8 cellular contexts compared by ENCODE assay signal in the genomic region with DNA sequence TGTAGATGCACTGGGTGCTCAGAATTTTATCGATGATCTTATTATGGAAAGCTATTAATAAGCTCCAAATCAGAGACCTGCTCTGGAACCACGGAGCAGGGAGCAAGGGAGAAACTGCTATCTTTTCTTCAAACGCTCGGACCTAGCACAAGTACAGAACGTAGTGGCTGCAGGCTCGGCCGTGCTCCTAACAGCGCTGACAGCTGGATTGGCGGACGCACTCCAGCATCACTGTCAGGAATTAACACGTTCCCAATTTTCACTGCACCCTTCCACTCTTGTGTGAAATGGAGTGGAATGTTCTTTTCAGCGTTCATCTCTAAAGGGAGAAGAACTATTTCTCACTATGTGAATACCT.
DNase-seq lines count a peak whose midpoint lies in the region; ATAC-seq lines count a peak whose summit lies in the region.

No MANE protein-coding gene starts in this region.

- H3K27ac Mint-ChIP-seq in activated T-helper 2 cell treated with anti-CD3 and anti-CD28 coated beads, Interferon-gamma antibody, Interleukin-2, Interleukin-4, amounts not matched to agents 10 μg/mL and 5 μg/mL and 100 μg/mL, durations not matched to agents 14 hours and 24 hours and 36 hours, result no peak overlapping the region

- H3K27me3 Mint-ChIP-seq in activated T-helper 2 cell treated with anti-CD3 and anti-CD28 coated beads, Interferon-gamma antibody, Interleukin-2, Interleukin-4, amounts not matched to agents 10 μg/mL and 5 μg/mL and 100 μg/mL, durations not matched to agents 14 hours and 24 hours and 36 hours (ENCODE audit: low read depth), result peaks cover 49% of the 10 kb centered on the region

- intact Hi-C loops in Right ventricle myocardium superior (cut with DNase I) (loop anchor here (10.0 kb wide), 1 partner anchor 618 kb away; no protein-coding TSS in a partner anchor), Right ventricle myocardium inferior (cut with DNase I) (loop anchor here (10.0 kb wide), 1 partner anchor 182 kb away; no protein-coding TSS in a partner anchor), right cardiac atrium (cut with DNase I) (loop anchor here in 2 of 4 donors (10.0 kb wide), 1 partner anchor 618 kb away; no protein-coding TSS in a partner anchor), sciatic nerve (cut with DNase I) (no loop called here)
- intact Hi-C loops in activated T-helper 2 cell treated with anti-CD3 and anti-CD28 coated beads, Interferon-gamma antibody, Interleukin-2, Interleukin-4, amounts not matched to agents 10 μg/mL and 5 μg/mL and 100 μg/mL, durations not matched to agents 14 hours and 24 hours and 36 hours (cut with micrococcal nuclease), result loop anchor here (2.0 to 5.0 kb wide), 2 partner anchors 169 to 186 kb away; no protein-coding TSS in a partner anchor

- H3K27me3 ChIP-seq in right cardiac atrium (ENCODE audit: control insufficient read depth, insufficient read depth), result no peaks in the 10 kb centered on the region

- H3K36me3 Mint-ChIP-seq in activated T-helper 2 cell treated with anti-CD3 and anti-CD28 coated beads, Interferon-gamma antibody, Interleukin-2, Interleukin-4, amounts not matched to agents 10 μg/mL and 5 μg/mL and 100 μg/mL, durations not matched to agents 14 hours and 24 hours and 36 hours (ENCODE audit: low read depth), result no peaks in the 10 kb centered on the region

- DNase-seq in Right ventricle myocardium superior (no peak), Right ventricle myocardium inferior (ENCODE audit: missing footprints) (no peak), right cardiac atrium (peak in 1 of 3 donors; percentile 51), sciatic nerve (ENCODE audit: low spot score) (no peak)
- no peak for DNase-seq in activated T-helper 2 cell treated with anti-CD3 and anti-CD28 coated beads, Interferon-gamma antibody, Interleukin-2, Interleukin-4, amounts not matched to agents 10 μg/mL and 5 μg/mL and 100 μg/mL, durations not matched to agents 14 hours and 24 hours and 36 hours (ENCODE audit: low spot score)
- DNase-seq in stimulated activated CD4-positive, alpha-beta T cell treated with anti-CD3 and anti-CD28 coated beads, Interleukin-4, amount 100 ng/mL, for 1 hour, result no peak

- H3K4me3 Mint-ChIP-seq in activated T-helper 2 cell treated with anti-CD3 and anti-CD28 coated beads, Interferon-gamma antibody, Interleukin-2, Interleukin-4, amounts not matched to agents 10 μg/mL and 5 μg/mL and 100 μg/mL, durations not matched to agents 14 hours and 24 hours and 36 hours (ENCODE audit: low read depth), result peak overlapping the region; percentile 77

- H3K27ac ChIP-seq in right cardiac atrium (ENCODE audit: low read length), result no peak overlapping the region

- H3K9me3 ChIP-seq in right cardiac atrium (ENCODE audit: control insufficient read depth, low read length), result no peaks in the 10 kb centered on the region

- no peaks in the 10 kb centered on the region for H3K4me1 ChIP-seq in right cardiac atrium (ENCODE audit: control insufficient read depth, insufficient read depth, low read length)

- no peaks in the 10 kb centered on the region for H3K9me3 Mint-ChIP-seq in activated T-helper 2 cell treated with anti-CD3 and anti-CD28 coated beads, Interferon-gamma antibody, Interleukin-2, Interleukin-4, amounts not matched to agents 10 μg/mL and 5 μg/mL and 100 μg/mL, durations not matched to agents 14 hours and 24 hours and 36 hours

- WGBS in right cardiac atrium, result 12% methylated on average over 12 of the region's 12 CpGs

- peak overlapping the region; percentile 79 for H3K4me3 ChIP-seq in right cardiac atrium (ENCODE audit: low read length)

- H3K4me1 Mint-ChIP-seq in activated T-helper 2 cell treated with anti-CD3 and anti-CD28 coated beads, Interferon-gamma antibody, Interleukin-2, Interleukin-4, amounts not matched to agents 10 μg/mL and 5 μg/mL and 100 μg/mL, durations not matched to agents 14 hours and 24 hours and 36 hours (ENCODE audit: low read depth), result peaks cover 24% of the 10 kb centered on the region

- peak; percentile 52 for ATAC-seq in Right ventricle myocardium superior (ENCODE audit: poor library complexity)
- ATAC-seq in Right ventricle myocardium inferior, result no peak
- peak; percentile 73 to 85 for ATAC-seq in right cardiac atrium
- ATAC-seq in sciatic nerve, result peak; percentile 79
- no peak for ATAC-seq in HG03342 (IDR thresholded peaks at IDR 0.05; ENCODE audit: unreplicated experiment)
- no peak for ATAC-seq in GM18519 (IDR thresholded peaks at IDR 0.05; ENCODE audit: low FRiP score, unreplicated experiment)

Comparison
In these comparisons a context has a peak if more than half of its experiments do, and no peak if none do; other contexts are left out.
1. ATAC-seq: peak in Right ventricle myocardium superior (single experiment), right cardiac atrium (2 of 2) and sciatic nerve (single experiment); none in Right ventricle myocardium inferior (single experiment), HG03342 (single experiment) and GM18519 (single experiment).